In genomic region chr1:26284597-26285351, GRCh38 we compare ENCODE assay signal across 8 cellular contexts. TPM values are rescaled to one million over a fixed set of nuclear protein-coding genes. Genes with fewer than 3 reads are reported as not detected.
DNase-seq lines count a peak whose midpoint lies in the region; ATAC-seq and TF ChIP-seq lines count a peak whose summit lies in the region.

No MANE protein-coding gene starts in this region.

- no peaks in the 10 kb centered on the region for H3K36me3 ChIP-seq in ascending aorta

- peak overlapping the region; percentile 51 to 85 (median 67) for H3K4me3 Mint-ChIP-seq in immature natural killer cell

- H3K4me1 Mint-ChIP-seq in immature natural killer cell, result peaks cover 91 to 92% of the 10 kb centered on the region in 2 donors

- DNase-seq in GM12864 (ENCODE audit: low read depth), result no peak
- peak; percentile 86 for DNase-seq in Jurkat, Clone E6-1 (ENCODE audit: low read depth, low spot score)
- peak; percentile 87 for DNase-seq in T-helper 9 cell
- DNase-seq in ascending aorta (ENCODE audit: low spot score in 2 of 2), result peak; percentile 77 to 96
- DNase-seq in immature natural killer cell, result peak; percentile 84 to 88 (median 86)
- peak; percentile 93 to 95 (median 94) for DNase-seq in stimulated activated CD4-positive, alpha-beta T cell treated with anti-CD3 and anti-CD28 coated beads, Interleukin-12 subunit alpha, Interleukin-12 subunit beta, amount 100 ng/mL, for 48 hours (ENCODE audit: low read depth in 2 of 3, low spot score in 1 of 3)
- no peak for DNase-seq in NCI-H1048 (lab: John Stamatoyannopoulos, UW)

- peaks cover 4 to 9% (median 9%) of the 10 kb centered on the region in 3 donors for H3K27me3 Mint-ChIP-seq in immature natural killer cell (ENCODE audit: low read depth in 3 of 3)

- H3K27ac Mint-ChIP-seq in immature natural killer cell, result peak overlapping the region; percentile 81 to 99 (median 98)

- no peak overlapping the region for H3K4me3 ChIP-seq in GM12864 (ENCODE audit: low read depth, low read length)
- H3K4me3 ChIP-seq in Jurkat, Clone E6-1 (ENCODE audit: low read length), result no peak overlapping the region
- H3K4me3 ChIP-seq in ascending aorta, result no peak overlapping the region

- H3K36me3 Mint-ChIP-seq in immature natural killer cell, result peaks cover 0 to 9% (median 8%) of the 10 kb centered on the region in 3 donors

- intact Hi-C loops in ascending aorta (cut with DNase I), result loop anchor here (2.0 kb wide), 1 partner anchor 50 kb away; the partner anchor contains the start of gene CEP85

- ATAC-seq in GM21529 (IDR thresholded peaks at IDR 0.05; ENCODE audit: unreplicated experiment), result no peak

- peak; percentile 96 for TF ChIP-seq CTCF in GM12864 (IDR thresholded peaks at IDR 0.05; ENCODE audit: low read depth, low read length, missing control alignments)
- peak in 2 of 3 experiments; percentile 27 to 50 for TF ChIP-seq CTCF in ascending aorta (IDR thresholded peaks at IDR 0.05)

- no peaks in the 10 kb centered on the region for H3K9me3 Mint-ChIP-seq in immature natural killer cell

- no peaks in the 10 kb centered on the region for H3K27me3 ChIP-seq in ascending aorta

- H3K4me1 ChIP-seq in ascending aorta, result peaks cover 13 to 29% of the 10 kb centered on the region in 2 donors

- H3K27ac ChIP-seq in ascending aorta, result peak overlapping the region; percentile 61 to 69

- H3K9me3 ChIP-seq in ascending aorta, result no peaks in the 10 kb centered on the region

RNA-seq across cellular contexts. Expression of gene SH3BGRL3, which starts 4.9 kb away (rescaled TPM):
- 237 TPM for polyA plus RNA-seq in Jurkat, Clone E6-1 (2012; ENCODE audit: insufficient read depth, insufficient read length)
- 228 TPM for total RNA-seq in ascending aorta
- polyA plus RNA-seq in immature natural killer cell, result 1,000 to 10,000 TPM; 1,203 to 2,040 (median 1,333) TPM

RNA-seq across cellular contexts. Expression of gene UBXN11, which starts 21.7 kb away (rescaled TPM):
- 23.2 TPM for polyA plus RNA-seq in Jurkat, Clone E6-1 (2012; ENCODE audit: insufficient read depth, insufficient read length)
- 14.5 TPM for total RNA-seq in ascending aorta
- polyA plus RNA-seq in immature natural killer cell, result 1 to 10 TPM; 5.7 to 8.8 (median 8.3) TPM

RNA-seq across cellular contexts. Expression of gene CD52, which starts 33.0 kb away (rescaled TPM):
- polyA plus RNA-seq in Jurkat, Clone E6-1 (2012; ENCODE audit: insufficient read depth, insufficient read length), result 38.8 TPM
- total RNA-seq in ascending aorta, result not detected
- 1,000 to 10,000 TPM; 3,509 to 3,975 (median 3,639) TPM for polyA plus RNA-seq in immature natural killer cell

RNA-seq across cellular contexts. Expression of gene CEP85, which starts 50.8 kb away (rescaled TPM):
- polyA plus RNA-seq in Jurkat, Clone E6-1 (2012; ENCODE audit: insufficient read depth, insufficient read length), result 70.5 TPM
- total RNA-seq in ascending aorta, result 5.0 TPM
- 1 to 10 TPM; 4.0 to 6.9 (median 5.4) TPM for polyA plus RNA-seq in immature natural killer cell

Comparison
In these comparisons a context has a peak if more than half of its experiments do, and no peak if none do; other contexts are left out.
1. DNase-seq: peak in Jurkat, Clone E6-1 (single experiment), T-helper 9 cell (single experiment), ascending aorta (2 of 2), immature natural killer cell (3 of 3) and stimulated activated CD4-positive, alpha-beta T cell treated with anti-CD3 and anti-CD28 coated beads, Interleukin-12 subunit alpha, Interleukin-12 subunit beta, amount 100 ng/mL, for 48 hours (3 of 3); none in GM12864 (single experiment) and NCI-H1048 (single experiment).